ENCODE assay signal across 17 cellular contexts in genomic region chr7:41921453-41921912, GRCh38.
A peak's percentile ranks its signal among the peaks of the same experiment; 100 is the strongest.
DNase-seq lines count a peak whose midpoint lies in the region; ATAC-seq and TF ChIP-seq lines count a peak whose summit lies in the region.
"Had no signal": no experiment of that assay in that cellular context is flagged by ENCODE, and none has a peak within 500 bp of the region (broad histone marks: within the 10 kb centered on the region; RNA-seq: fewer than 3 reads in every experiment).

No MANE protein-coding gene starts in this region.

- no peaks in the 10 kb centered on the region for H3K36me3 ChIP-seq in gastroesophageal sphincter
- H3K36me3 ChIP-seq in psoas muscle (ENCODE audit: insufficient read depth in 1 of 2, low read depth in 1 of 2): no peaks in the 10 kb centered on the region
- H3K36me3 ChIP-seq: neural progenitor cell had no signal

- no peak overlapping the region for H3K27ac ChIP-seq in gastroesophageal sphincter
- no peak overlapping the region for H3K27ac ChIP-seq in psoas muscle
- H3K27ac ChIP-seq: hepatocyte, neural progenitor cell had no signal

- intact Hi-C loops in psoas muscle (cut with DNase I): no loop called here

- no peak for TF ChIP-seq POLR2A in gastroesophageal sphincter (IDR thresholded peaks at IDR 0.05)

- WGBS in gastroesophageal sphincter (ENCODE audit: low coverage in 1 of 2), 2 donors: 67% methylated on average over 1 of the region's 2 CpGs; no CpG with 5 or more reads in 1 of the 2 donors
- WGBS in psoas muscle, 3 donors: 21 to 43% (median 31%) methylated on average over 2 of the region's 2 CpGs

- H3K27me3 ChIP-seq in gastroesophageal sphincter: no peaks in the 10 kb centered on the region
- H3K27me3 ChIP-seq in psoas muscle (ENCODE audit: insufficient read depth in 3 of 3, low read length in 2 of 3): no peaks in the 10 kb centered on the region
- H3K27me3 ChIP-seq: hepatocyte, neural progenitor cell had no signal

- H3K4me3 ChIP-seq in gastroesophageal sphincter (no peak overlapping the region), psoas muscle (no peak overlapping the region)
- H3K4me3 ChIP-seq: hepatocyte, neural progenitor cell, skin epidermis had no signal

- no peak for TF ChIP-seq EP300 in gastroesophageal sphincter (IDR thresholded peaks at IDR 0.05)

- no peak for TF ChIP-seq CTCF in gastroesophageal sphincter (IDR thresholded peaks at IDR 0.05)
- no peak for TF ChIP-seq CTCF in psoas muscle (IDR thresholded peaks at IDR 0.05)

- H3K9me3 ChIP-seq in gastroesophageal sphincter (no peaks in the 10 kb centered on the region), psoas muscle (no peaks in the 10 kb centered on the region)

- peaks cover 0 to 6% (median 0%) of the 10 kb centered on the region in 3 donors for H3K4me1 ChIP-seq in gastroesophageal sphincter
- no peaks in the 10 kb centered on the region for H3K4me1 ChIP-seq in psoas muscle
- H3K4me1 ChIP-seq: neural progenitor cell had no signal

- DNase-seq in EH (ENCODE audit: low read depth) (peak; percentile 88), psoas muscle (no peak), NCI-H510A (lab: John Stamatoyannopoulos, UW) (no peak), H4 (ENCODE audit: low spot score) (no peak), T-helper 9 cell (no peak)
- DNase-seq: activated CD4-positive, CD25-positive, alpha-beta regulatory T cell treated with anti-CD3 and anti-CD28 coated beads, Interleukin-2, amount 50 U/mL, for 72 hours; activated naive CD4-positive, alpha-beta T cell; C1 segment of cervical spinal cord; NCI-H187 treated with DMSO at 0.1 percent for 48 hours; NCI-H526 treated with DMSO at 0.1 percent for 48 hours; T-helper 1 cell had no signal

- ATAC-seq in SK-N-SH treated with all-trans-retinoic acid at 6 μM for 48 hours (peak; percentile 47), gastroesophageal sphincter (peak; percentile 78), psoas muscle (peak; percentile 42 to 68 (median 62)), HG02973 (IDR thresholded peaks at IDR 0.05; ENCODE audit: unreplicated experiment) (no peak)

TF ChIP-seq in SK-N-SH treated with all-trans-retinoic acid at 6 μM for 48 hours, 23 proteins besides CTCF, POLR2A, EP300 and RAD21:
- TF ChIP-seq PPARA (CRISPR knock-in tag; IDR thresholded peaks at IDR 0.05; ENCODE audit: borderline replicate concordance) (no peak), ZFP3 (CRISPR knock-in tag; IDR thresholded peaks at IDR 0.05) (no peak), ISL1 (CRISPR knock-in tag; IDR thresholded peaks at IDR 0.05) (no peak), SNAI2 (CRISPR knock-in tag; IDR thresholded peaks at IDR 0.05) (no peak), BACH2 (CRISPR knock-in tag; IDR thresholded peaks at IDR 0.05; ENCODE audit: borderline replicate concordance) (no peak)
